10 cellular contexts compared by ENCODE assay signal in the genomic region with DNA sequence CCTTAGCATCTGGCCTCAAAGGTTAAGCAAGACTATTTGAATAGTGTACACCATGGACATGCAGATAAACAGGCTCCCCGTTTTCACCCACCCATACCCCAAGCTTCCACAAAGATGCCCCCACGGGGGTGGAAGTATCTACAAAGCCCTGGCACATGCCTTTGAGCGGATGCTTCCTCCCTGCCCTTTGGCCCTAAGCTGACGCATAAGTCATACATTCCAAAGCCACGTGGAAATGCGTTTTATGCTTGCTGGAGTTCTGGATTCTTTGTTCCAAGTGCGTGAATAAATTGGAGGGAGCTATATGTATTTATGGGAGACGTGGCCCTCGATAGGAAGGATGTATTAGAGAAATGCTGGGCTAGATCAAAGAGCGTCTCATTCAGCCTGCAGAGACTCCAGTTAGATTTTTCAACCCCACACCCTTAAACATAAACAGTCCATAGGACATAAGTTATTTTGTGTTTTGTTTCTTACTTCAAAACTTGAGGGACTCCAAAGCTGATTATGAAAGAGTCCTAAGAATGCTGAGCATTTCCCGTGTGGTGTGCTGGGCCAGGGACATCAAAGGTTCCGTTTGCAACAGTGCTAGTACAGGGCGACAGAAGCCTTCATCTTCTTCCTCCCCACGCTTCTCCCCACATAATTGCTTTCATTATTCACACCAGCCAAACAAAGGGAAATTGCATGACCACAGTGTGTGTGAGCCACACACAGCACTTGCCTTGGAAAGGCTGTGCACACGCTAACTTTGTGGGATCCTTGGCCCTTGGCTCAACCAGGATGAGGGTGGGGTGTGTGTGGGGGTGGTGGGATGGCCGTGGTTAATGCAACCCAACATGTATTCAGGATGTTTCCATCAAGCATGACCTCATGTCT.
A peak's percentile ranks its signal among the peaks of the same experiment; 100 is the strongest.
DNase-seq lines count a peak whose midpoint lies in the region; ATAC-seq and TF ChIP-seq lines count a peak whose summit lies in the region.
"Had no signal": no experiment of that assay in that cellular context is flagged by ENCODE, and none has a peak within 500 bp of the region (broad histone marks: within the 10 kb centered on the region; RNA-seq: fewer than 3 reads in every experiment).

No MANE protein-coding gene starts in this region.

- H3K56ac ChIP-seq in IMR-90 (ENCODE audit: extremely low read depth, insufficient read depth, low read length) = peak overlapping the region; percentile 92

- TF ChIP-seq CTCF in IMR-90 (conservative IDR thresholded peaks at IDR 0.05; ENCODE audit: low read depth, low read length) (no peak), brain microvascular endothelial cell (IDR thresholded peaks at IDR 0.05; ENCODE audit: low read depth, low read length, missing control alignments) (no peak), lung (IDR thresholded peaks at IDR 0.05; ENCODE audit: control extremely low read depth, extremely low read depth) (no peak)

- peaks cover 0 to 4% of the 10 kb centered on the region in 2 experiments; a peak in 1 of 4 replicates for H3K79me1 ChIP-seq in IMR-90 (ENCODE audit: low read depth in 1 of 2, low read length in 2 of 2)

- no peaks in the 10 kb centered on the region for H3K9me3 ChIP-seq in IMR-90 (ENCODE audit: control insufficient read depth, insufficient read depth, low read length)
- no peaks in the 10 kb centered on the region for H3K9me3 ChIP-seq in lung (ENCODE audit: control insufficient read depth in 2 of 2, insufficient read depth in 1 of 2, low read length in 1 of 2)

- ATAC-seq in IMR-90 (ENCODE audit: low read depth) (peak; percentile 55), lung (ENCODE audit: insufficient read depth, low FRiP score) (peak; percentile 63)

- H4K20me1 ChIP-seq in IMR-90 (ENCODE audit: insufficient read depth, low read length) = no peaks in the 10 kb centered on the region

- H2AK9ac ChIP-seq in IMR-90 (replicated peaks; ENCODE audit: low read depth, low read length, poor library complexity) = peak overlapping the region; percentile 59

- peak overlapping the region; percentile 76 for H4K5ac ChIP-seq in IMR-90 (ENCODE audit: low read depth, low read length)

- peak overlapping the region; percentile 99 for H2BK5ac ChIP-seq in IMR-90 (ENCODE audit: low read depth, low read length, poor library complexity, severe bottlenecking)

- H4K91ac ChIP-seq in IMR-90 (ENCODE audit: insufficient read depth, low read depth, low read length) = peak overlapping the region; percentile 95

- dilution Hi-C loops in IMR-90 (cut with HindIII; ENCODE audit: low sequenced_read_pairs, unreplicated experiment) = no loop called here

- H3K4ac ChIP-seq in IMR-90 (ENCODE audit: low read depth, low read length) = peak overlapping the region; percentile 100

- no peak overlapping the region for H3K4me3 ChIP-seq in IMR-90 (ENCODE audit: insufficient read depth, low read depth, low read length)
- no peak overlapping the region for H3K4me3 ChIP-seq in brain microvascular endothelial cell (ENCODE audit: low read depth, low read length)
- no peak overlapping the region for H3K4me3 ChIP-seq in lung
- H3K4me3 ChIP-seq: cardiac muscle cell had no signal

- peak overlapping the region; percentile 94 for H3K27ac ChIP-seq in IMR-90 (ENCODE audit: insufficient read depth, low read length)
- peak overlapping the region; percentile 84 for H3K27ac ChIP-seq in brain microvascular endothelial cell
- H3K27ac ChIP-seq in lung (ENCODE audit: low read depth in 1 of 2, low read length in 1 of 2) = peak overlapping the region; percentile 22 to 84
- H3K27ac ChIP-seq: cardiac muscle cell had no signal

- H3K4me2 ChIP-seq in IMR-90 (ENCODE audit: low read depth, low read length) = peak overlapping the region; percentile 77

- H2AK5ac ChIP-seq in IMR-90 (ENCODE audit: low read depth, low read length) = peak overlapping the region; percentile 97

- H3K4me1 ChIP-seq in IMR-90 (ENCODE audit: control insufficient read depth, insufficient read depth, low read length) = peaks cover 25% of the 10 kb centered on the region
- peaks cover 9 to 16% of the 10 kb centered on the region in 2 donors for H3K4me1 ChIP-seq in lung (ENCODE audit: control insufficient read depth in 2 of 2, insufficient read depth in 2 of 2, low read length in 2 of 2)

- intact Hi-C loops in IMR-90 (cut with micrococcal nuclease) = loop anchor here (5.0 kb wide), 2 partner anchors 74 to 91 kb away; partner anchors contain the start of genes ARSG, SLC16A6 and WIPI1

- TF ChIP-seq POLR2A in IMR-90 (IDR thresholded peaks at IDR 0.05; ENCODE audit: low read depth, low read length) = peak; percentile 55; the same call in 1 of the 2 replicates

- H2AFZ ChIP-seq in IMR-90 (replicated peaks; ENCODE audit: low read length, poor library complexity) = peak overlapping the region; percentile 89

- H2BK120ac ChIP-seq in IMR-90 (ENCODE audit: low read depth, low read length) = peak overlapping the region; percentile 100

- peak overlapping the region; percentile 92 for H3K18ac ChIP-seq in IMR-90 (ENCODE audit: low read depth, low read length)

- no peaks in the 10 kb centered on the region for H3K27me3 ChIP-seq in IMR-90 (ENCODE audit: control insufficient read depth, insufficient read depth, low read length)
- H3K27me3 ChIP-seq in brain microvascular endothelial cell (replicated peaks) = no peaks in the 10 kb centered on the region
- no peaks in the 10 kb centered on the region for H3K27me3 ChIP-seq in lung (ENCODE audit: control insufficient read depth, insufficient read depth)
- H3K27me3 ChIP-seq: cardiac muscle cell had no signal

- no peak; the same call in 1 of the 2 replicates for TF ChIP-seq RAD21 in IMR-90 (IDR thresholded peaks at IDR 0.05; ENCODE audit: low read length)

- peak overlapping the region; percentile 99 for H2BK20ac ChIP-seq in IMR-90 (ENCODE audit: low read depth, low read length)

- CTCF ChIA-PET in IMR-90 (lab: Yijun Ruan, JAX) = interaction anchor here (1.1 to 4.3 kb wide), 2 partner anchors 16 to 113 kb away, joined by 3 to 24 read pairs; no protein-coding TSS in a partner anchor

- peaks cover 31% of the 10 kb centered on the region for H3K9me1 ChIP-seq in IMR-90 (ENCODE audit: insufficient read depth, low read length)

- H3K36me3 ChIP-seq in IMR-90 (ENCODE audit: control insufficient read depth, insufficient read depth, low read length) (no peaks in the 10 kb centered on the region), brain microvascular endothelial cell (replicated peaks) (no peaks in the 10 kb centered on the region), lung (ENCODE audit: control insufficient read depth in 2 of 2, insufficient read depth in 2 of 2, low read length in 2 of 2) (no peaks in the 10 kb centered on the region)
- H3K36me3 ChIP-seq: cardiac muscle cell had no signal

- peak overlapping the region; percentile 52 to 96 for H4K8ac ChIP-seq in IMR-90 (ENCODE audit: low read depth in 2 of 2, low read length in 2 of 2)

- H3K9ac ChIP-seq in IMR-90 (ENCODE audit: low read depth, low read length) = peak overlapping the region; percentile 41

- WGBS in IMR-90 (ENCODE audit: extremely low coverage in 2 of 2, insufficient read length in 1 of 2), 2 experiments = no CpG with 5 or more reads among the region's 16 CpGs
- WGBS in lung, 2 donors = 34 to 40% methylated on average over 16 of the region's 16 CpGs

- peak; percentile 70 for DNase-seq in AG08395 (ENCODE audit: low spot score)
- DNase-seq in IMR-90 = peak; percentile 94
- DNase-seq in brain microvascular endothelial cell = peak; percentile 91
- no peak for DNase-seq in lung (ENCODE audit: low spot score)
- DNase-seq in globus pallidus (ENCODE audit: low spot score) = no peak
- no peak for DNase-seq in effector CD4-positive, alpha-beta T cell
- no peak for DNase-seq in NCI-H1105 (lab: John Stamatoyannopoulos, UW)
- no peak for DNase-seq in stimulated activated CD4-positive, alpha-beta T cell treated with anti-CD3 and anti-CD28 coated beads, Interleukin-1b, Interleukin-23, amount 100 ng/mL, for 48 hours
- DNase-seq: NCI-H1436 treated with DMSO at 0.1 percent for 48 hours had no signal

- peak overlapping the region; percentile 100 for H3K23ac ChIP-seq in IMR-90 (ENCODE audit: low read depth, low read length)

- POLR2A ChIA-PET in IMR-90 (lab: Charles Lee; ENCODE audit: unreplicated experiment) = interaction anchor here (0.6 kb wide), 1 partner anchor 29 kb away, joined by 10 read pairs; no protein-coding TSS in a partner anchor

- H2BK15ac ChIP-seq in IMR-90 (ENCODE audit: low read depth, low read length) = peak overlapping the region; percentile 71; the same call in 2 of the 3 replicates

- BruUV-seq in IMR-90 (replicated peaks; lab: Mats Ljungman, UMichigan) = no TSS peak

- in situ Hi-C loops in IMR-90 (cut with MboI; ENCODE audit: low sequenced_read_pairs) = no loop called here
- in situ Hi-C loops in brain microvascular endothelial cell (cut with HindIII; ENCODE audit: low pct_ligation_motif_present, low sequenced_read_pairs) = no loop called here

- H3K14ac ChIP-seq in IMR-90 (replicated peaks; ENCODE audit: low read depth, low read length) = peak overlapping the region; percentile 100

TF ChIP-seq in IMR-90, 13 proteins besides CTCF, POLR2A, EP300 and RAD21 (continues in another document):
- TF ChIP-seq MAFK (IDR thresholded peaks at IDR 0.05; ENCODE audit: low read depth, low read length) = no peak
- TF ChIP-seq SMC3 (IDR thresholded peaks at IDR 0.05; ENCODE audit: low read depth, low read length) = peak; percentile 5; the same call in 1 of the 2 replicates
- peak; percentile 68 for TF ChIP-seq CEBPB (IDR thresholded peaks at IDR 0.05; ENCODE audit: low read depth, low read length)
- TF ChIP-seq RFX5 (IDR thresholded peaks at IDR 0.05; ENCODE audit: low read depth, low read length) = no peak
- TF ChIP-seq MXI1 (IDR thresholded peaks at IDR 0.05; ENCODE audit: borderline replicate concordance, low read depth, low read length) = peak; percentile 72
- peak; percentile 90 for TF ChIP-seq BHLHE40 (IDR thresholded peaks at IDR 0.05; ENCODE audit: low read depth, low read length)
- TF ChIP-seq, protein P1, sequence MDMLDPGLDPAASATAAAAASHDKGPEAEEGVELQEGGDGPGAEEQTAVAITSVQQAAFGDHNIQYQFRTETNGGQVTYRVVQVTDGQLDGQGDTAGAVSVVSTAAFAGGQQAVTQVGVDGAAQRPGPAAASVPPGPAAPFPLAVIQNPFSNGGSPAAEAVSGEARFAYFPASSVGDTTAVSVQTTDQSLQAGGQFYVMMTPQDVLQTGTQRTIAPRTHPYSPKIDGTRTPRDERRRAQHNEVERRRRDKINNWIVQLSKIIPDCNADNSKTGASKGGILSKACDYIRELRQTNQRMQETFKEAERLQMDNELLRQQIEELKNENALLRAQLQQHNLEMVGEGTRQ (IDR thresholded peaks at IDR 0.05; ENCODE audit: low read depth, low read length) = peak; percentile 70; the same call in 1 of the 2 replicates
- TF ChIP-seq NFE2L2 (IDR thresholded peaks at IDR 0.05; ENCODE audit: low read depth, low read length) = peak; percentile 12; the same call in 1 of the 2 replicates
- no peak for TF ChIP-seq RCOR1 (IDR thresholded peaks at IDR 0.05; ENCODE audit: insufficient replicate concordance, low read length)

Comparison
In these comparisons a context has a peak if more than half of its experiments do, and no peak if none do; other contexts are left out.
1. DNase-seq: peak in AG08395 (single experiment), IMR-90 (single experiment) and brain microvascular endothelial cell (single experiment); none in lung (single experiment), globus pallidus (single experiment), effector CD4-positive, alpha-beta T cell (single experiment), NCI-H1105 (single experiment) and stimulated activated CD4-positive, alpha-beta T cell treated with anti-CD3 and anti-CD28 coated beads, Interleukin-1b, Interleukin-23, amount 100 ng/mL, for 48 hours (single experiment).
2. Peak in every context shown above with its lines, with median percentiles within 50 percentile points of each other: H3K27ac ChIP-seq.